11 cellular contexts compared by ENCODE assay signal in the genomic region with DNA sequence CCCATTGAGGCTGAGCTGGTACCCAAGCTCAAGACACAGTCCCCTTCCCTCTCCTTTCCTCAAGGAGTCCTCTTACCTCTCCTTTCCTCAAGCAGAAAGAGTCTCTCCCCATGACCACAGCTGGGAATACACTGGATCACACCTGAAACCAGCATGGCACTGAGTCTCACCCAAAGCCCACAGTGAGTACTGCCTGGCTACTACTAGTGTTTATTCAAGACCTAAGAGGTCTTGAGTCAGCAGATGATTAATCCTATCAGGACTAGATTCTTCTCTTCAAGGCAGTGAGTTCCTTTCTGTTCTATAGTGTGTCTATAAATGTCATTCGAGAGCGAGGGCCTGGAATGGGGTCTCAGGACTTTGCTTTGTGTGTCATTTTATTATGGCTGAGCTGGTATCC.
"Had no signal": no experiment of that assay in that cellular context is flagged by ENCODE, and none has a peak within 500 bp of the region (broad histone marks: within the 10 kb centered on the region; RNA-seq: fewer than 3 reads in every experiment).

No MANE protein-coding gene starts in this region.

- H3K9me3 ChIP-seq: gastroesophageal sphincter, pancreas, thyroid gland had no signal

- H3K36me3 ChIP-seq: gastroesophageal sphincter, pancreas, thyroid gland had no signal

- DNase-seq: activated CD4-positive, alpha-beta T cell treated with anti-CD3 and anti-CD28 coated beads, Interleukin-2, amount 50 U/mL, for 4 hours; activated CD4-positive, CD25-positive, alpha-beta regulatory T cell treated with anti-CD3 and anti-CD28 coated beads, Interleukin-2, amount 50 U/mL, for 72 hours; activated effector memory CD4-positive, alpha-beta T cell treated with anti-CD3 and anti-CD28 coated beads, Interleukin-2, amount 50 U/mL, for 16 hours; activated T-cell treated with anti-CD3 and anti-CD28 coated beads, Interleukin-2, amount 50 U/mL, for 24 hours; anterior cingulate cortex; pancreas; stimulated activated CD4-positive, alpha-beta T cell treated with anti-CD3 and anti-CD28 coated beads, Interleukin-4, amount 100 ng/mL, for 4 hours; T-helper 2 cell; thyroid gland had no signal

- ATAC-seq: gastroesophageal sphincter, pancreas had no signal

- H3K9me3 Mint-ChIP-seq: activated T-cell treated with anti-CD3 and anti-CD28 coated beads, Interleukin-2, amount 50 U/mL, for 24 hours had no signal

- H3K27ac Mint-ChIP-seq: activated naive CD8-positive, alpha-beta T cell; activated T-cell treated with anti-CD3 and anti-CD28 coated beads, Interleukin-2, amount 50 U/mL, for 24 hours had no signal

- H3K27ac ChIP-seq: gastroesophageal sphincter, pancreas, thyroid gland had no signal

- H3K4me3 ChIP-seq: gastroesophageal sphincter, pancreas, thyroid gland had no signal

- H3K4me3 Mint-ChIP-seq: activated naive CD8-positive, alpha-beta T cell; activated T-cell treated with anti-CD3 and anti-CD28 coated beads, Interleukin-2, amount 50 U/mL, for 24 hours had no signal

- H3K4me1 ChIP-seq: gastroesophageal sphincter, pancreas, thyroid gland had no signal

- H3K27me3 ChIP-seq: gastroesophageal sphincter, pancreas, thyroid gland had no signal
